ENCODE assay signal across 1 cellular context in genomic region chr1:158732524-158732923, GRCh38.
A peak's percentile ranks its signal among the peaks of the same experiment; 100 is the strongest.
TF ChIP-seq lines count a peak whose summit lies in the region.

No MANE protein-coding gene starts in this region.

TF ChIP-seq in K562, 482 proteins besides CTCF, POLR2A, EP300 and RAD21 (continued from another document and continues in another):
- TF ChIP-seq NR2C1 (IDR thresholded peaks at IDR 0.05) (no peak), NR2C1 (tag; IDR thresholded peaks at IDR 0.05) (no peak), DMBX1 (CRISPR knock-in tag; IDR thresholded peaks at IDR 0.05; ENCODE audit: borderline replicate concordance) (no peak), ZNF143 (CRISPR knock-in tag; IDR thresholded peaks at IDR 0.05) (no peak), ZNF316 (IDR thresholded peaks at IDR 0.05) (no peak), ZKSCAN8 (CRISPR knock-in tag; IDR thresholded peaks at IDR 0.05) (no peak), ERF (CRISPR knock-in tag; IDR thresholded peaks at IDR 0.05) (no peak), ZNF134 (CRISPR knock-in tag; conservative IDR thresholded peaks at IDR 0.05) (no peak), ZBTB49 (CRISPR knock-in tag; IDR thresholded peaks at IDR 0.05; ENCODE audit: borderline replicate concordance) (no peak), MCM3 (IDR thresholded peaks at IDR 0.05) (no peak), NR0B1 (IDR thresholded peaks at IDR 0.05; ENCODE audit: partially characterized antibody) (no peak), DPF2 (IDR thresholded peaks at IDR 0.05) (peak; percentile 87), ZNF511 (CRISPR knock-in tag; IDR thresholded peaks at IDR 0.05) (no peak), ZBTB11 (CRISPR knock-in tag; IDR thresholded peaks at IDR 0.05) (no peak), BRD4 (IDR thresholded peaks at IDR 0.05) (no peak), RCOR1 (IDR thresholded peaks at IDR 0.05; ENCODE audit: borderline replicate concordance in 1 of 2, low read depth in 2 of 2, low read length in 2 of 2) (peak in 1 of 2 experiments; percentile 88; a peak in 1 of 4 replicates), ADNP (tag; IDR thresholded peaks at IDR 0.05) (no peak), NFIX (CRISPR knock-in tag; IDR thresholded peaks at IDR 0.05; ENCODE audit: low read depth) (no peak), ZNF583 (CRISPR knock-in tag; IDR thresholded peaks at IDR 0.05) (no peak), TRIM25 (IDR thresholded peaks at IDR 0.05; ENCODE audit: borderline replicate concordance) (no peak), ZBTB5 (IDR thresholded peaks at IDR 0.05) (no peak), RNF219 (CRISPR knock-in tag; IDR thresholded peaks at IDR 0.05) (no peak), MYBL2 (IDR thresholded peaks at IDR 0.05; ENCODE audit: low read depth) (no peak), MYBL2 (CRISPR knock-in tag; IDR thresholded peaks at IDR 0.05; ENCODE audit: borderline replicate concordance) (no peak), RBFOX2 (IDR thresholded peaks at IDR 0.05; ENCODE audit: low read depth, low read length) (no peak), TCFL5 (CRISPR knock-in tag; conservative IDR thresholded peaks at IDR 0.05) (no peak), NFRKB (IDR thresholded peaks at IDR 0.05; ENCODE audit: low read depth) (no peak), PRDM10 (IDR thresholded peaks at IDR 0.05; ENCODE audit: partially characterized antibody) (no peak), ZFX (CRISPR knock-in tag; IDR thresholded peaks at IDR 0.05) (no peak), ZKSCAN3 (CRISPR knock-in tag; IDR thresholded peaks at IDR 0.05) (no peak), ETV6 (IDR thresholded peaks at IDR 0.05; ENCODE audit: borderline replicate concordance in 1 of 2, low read depth in 2 of 2, low read length in 1 of 2) (no peak), ETV6 (CRISPR knock-in tag; IDR thresholded peaks at IDR 0.05; ENCODE audit: borderline replicate concordance) (no peak), ZKSCAN1 (IDR thresholded peaks at IDR 0.05; ENCODE audit: low read depth, low read length) (no peak), CSDE1 (IDR thresholded peaks at IDR 0.05) (no peak), ZNF561 (CRISPR knock-in tag; conservative IDR thresholded peaks at IDR 0.05) (no peak), TFAP4 (CRISPR knock-in tag; IDR thresholded peaks at IDR 0.05; ENCODE audit: borderline replicate concordance) (no peak), MECOM (CRISPR knock-in tag; IDR thresholded peaks at IDR 0.05) (no peak)
- TF ChIP-seq, protein P1, sequence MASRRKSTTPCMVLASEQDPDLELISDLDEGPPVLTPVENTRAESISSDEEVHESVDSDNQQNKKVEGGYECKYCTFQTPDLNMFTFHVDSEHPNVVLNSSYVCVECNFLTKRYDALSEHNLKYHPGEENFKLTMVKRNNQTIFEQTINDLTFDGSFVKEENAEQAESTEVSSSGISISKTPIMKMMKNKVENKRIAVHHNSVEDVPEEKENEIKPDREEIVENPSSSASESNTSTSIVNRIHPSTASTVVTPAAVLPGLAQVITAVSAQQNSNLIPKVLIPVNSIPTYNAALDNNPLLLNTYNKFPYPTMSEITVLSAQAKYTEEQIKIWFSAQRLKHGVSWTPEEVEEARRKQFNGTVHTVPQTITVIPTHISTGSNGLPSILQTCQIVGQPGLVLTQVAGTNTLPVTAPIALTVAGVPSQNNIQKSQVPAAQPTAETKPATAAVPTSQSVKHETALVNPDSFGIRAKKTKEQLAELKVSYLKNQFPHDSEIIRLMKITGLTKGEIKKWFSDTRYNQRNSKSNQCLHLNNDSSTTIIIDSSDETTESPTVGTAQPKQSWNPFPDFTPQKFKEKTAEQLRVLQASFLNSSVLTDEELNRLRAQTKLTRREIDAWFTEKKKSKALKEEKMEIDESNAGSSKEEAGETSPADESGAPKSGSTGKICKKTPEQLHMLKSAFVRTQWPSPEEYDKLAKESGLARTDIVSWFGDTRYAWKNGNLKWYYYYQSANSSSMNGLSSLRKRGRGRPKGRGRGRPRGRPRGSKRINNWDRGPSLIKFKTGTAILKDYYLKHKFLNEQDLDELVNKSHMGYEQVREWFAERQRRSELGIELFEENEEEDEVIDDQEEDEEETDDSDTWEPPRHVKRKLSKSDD (conservative IDR thresholded peaks at IDR 0.05; ENCODE audit: low read length): no peak
